Comparison of ENCODE assay signal across 9 cellular contexts in the genomic region with DNA sequence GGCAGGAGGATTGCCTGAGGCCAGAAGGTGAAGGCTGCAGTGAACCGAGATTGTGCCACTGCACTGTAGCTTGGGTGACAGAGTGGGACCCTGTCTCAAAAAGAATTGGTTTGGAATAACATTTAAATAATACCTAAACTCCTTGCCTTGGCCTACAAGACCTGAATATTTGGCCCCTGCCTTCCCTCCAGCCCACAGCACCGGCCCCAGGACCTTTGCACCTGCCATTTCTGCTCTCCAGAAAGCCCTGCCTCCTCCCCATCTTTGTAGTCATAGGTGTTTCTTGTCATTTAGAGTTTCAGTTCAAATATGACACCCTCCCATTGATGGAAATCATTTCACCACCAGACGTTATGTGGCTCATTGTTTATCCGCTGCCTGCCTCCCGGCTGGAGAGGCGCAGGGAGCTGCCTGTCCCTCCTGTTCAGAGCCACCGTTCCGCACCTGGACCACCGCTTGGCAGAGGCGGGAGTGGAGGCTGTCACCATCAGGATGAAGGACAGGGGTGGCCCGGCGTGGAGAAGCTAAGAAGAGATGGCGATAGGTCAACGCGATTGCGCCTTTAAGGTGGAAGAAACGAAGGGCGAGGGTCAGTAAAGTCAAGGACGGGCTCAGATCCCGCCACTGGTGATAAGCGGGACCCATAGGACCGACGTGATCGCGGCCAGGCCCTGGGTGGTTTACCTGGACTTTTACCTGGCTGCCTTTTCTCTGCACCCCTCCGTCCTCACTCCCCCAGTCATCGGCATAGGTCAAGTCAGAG. TPM values are rescaled to one million over a fixed set of nuclear protein-coding genes. Genes with fewer than 3 reads are reported as not detected.
DNase-seq lines count a peak whose midpoint lies in the region; ATAC-seq, FAIRE-seq and TF ChIP-seq lines count a peak whose summit lies in the region.
"Had no signal": no experiment of that assay in that cellular context is flagged by ENCODE, and none has a peak within 500 bp of the region (broad histone marks: within the 10 kb centered on the region; RNA-seq: fewer than 3 reads in every experiment).

No MANE protein-coding gene starts in this region.

- no peak for FAIRE-seq in keratinocyte (lab: Jason Lieb, UNC)
- FAIRE-seq: D721Med had no signal

- H3K9ac ChIP-seq in keratinocyte (ENCODE audit: control insufficient read depth, extremely low read depth, insufficient read depth, low read length) = peak overlapping the region; percentile 71

- no peaks in the 10 kb centered on the region for H3K9me3 Mint-ChIP-seq in activated CD4-positive, alpha-beta T cell treated with anti-CD3 and anti-CD28 coated beads, Interleukin-2, amount 10 ng/mL, durations not matched to agents 7 days and 5 days
- no peaks in the 10 kb centered on the region for H3K9me3 Mint-ChIP-seq in activated naive CD8-positive, alpha-beta T cell (ENCODE audit: low read depth)

- H3K9me3 ChIP-seq in keratinocyte (ENCODE audit: control insufficient read depth, low read depth, low read length) (no peaks in the 10 kb centered on the region), suprapubic skin (no peaks in the 10 kb centered on the region)

- peak overlapping the region; percentile 81 for H3K4me2 ChIP-seq in keratinocyte (ENCODE audit: control insufficient read depth, extremely low read depth, insufficient read depth, low read depth, low read length)

- 58% methylated on average over 27 of the region's 27 CpGs for WGBS in suprapubic skin

- in situ Hi-C loops in ACHN (cut with HindIII; ENCODE audit: low pct_ligation_motif_present, low pct_unique_long_range_greater_than_20kb, low sequenced_read_pairs) = no loop called here

- no peak for TF ChIP-seq POLR2A in suprapubic skin (IDR thresholded peaks at IDR 0.05)

- H3K27me3 ChIP-seq in keratinocyte (ENCODE audit: control insufficient read depth, extremely low read depth, insufficient read depth, low read length) (no peaks in the 10 kb centered on the region), suprapubic skin (no peaks in the 10 kb centered on the region)

- CTCF ChIA-PET in activated CD4-positive, alpha-beta T cell treated with anti-CD3 and anti-CD28 coated beads, Interleukin-2, amount 10 ng/mL, durations not matched to agents 7 days and 5 days (lab: Charles Lee) = interaction anchor here (0.6 to 3.0 kb wide), 7 partner anchors 9 to 1210 kb away, joined by 3 to 13 read pairs (median 4); a partner anchor contains a TSS

- H3K4me3 Mint-ChIP-seq in activated CD4-positive, alpha-beta T cell treated with anti-CD3 and anti-CD28 coated beads, Interleukin-2, amount 10 ng/mL, durations not matched to agents 7 days and 5 days = peak overlapping the region; percentile 57
- H3K4me3 Mint-ChIP-seq in activated naive CD8-positive, alpha-beta T cell = peak overlapping the region; percentile 79

- no peaks in the 10 kb centered on the region for H3K36me3 ChIP-seq in keratinocyte (ENCODE audit: control insufficient read depth in 2 of 2, extremely low read depth in 1 of 2, insufficient read depth in 2 of 2, low read length in 2 of 2)
- no peaks in the 10 kb centered on the region for H3K36me3 ChIP-seq in suprapubic skin

- H3K27ac ChIP-seq in keratinocyte (ENCODE audit: control insufficient read depth, insufficient read depth, low read length) (peak overlapping the region; percentile 73), suprapubic skin (peak overlapping the region; percentile 89)

- H4K20me1 ChIP-seq in keratinocyte (ENCODE audit: control insufficient read depth, extremely low read depth, insufficient read depth, low read length) = peaks cover 25% of the 10 kb centered on the region

- H3K4me3 ChIP-seq in keratinocyte (ENCODE audit: control insufficient read depth in 2 of 3, extremely low read depth in 1 of 3, insufficient read depth in 2 of 3, low read depth in 1 of 3, low read length in 3 of 3) (peak overlapping the region in 2 of 3 experiments; percentile 35 to 51), suprapubic skin (peak overlapping the region; percentile 84)

- peaks cover 42% of the 10 kb centered on the region for H3K79me2 ChIP-seq in keratinocyte (ENCODE audit: control insufficient read depth, insufficient read depth, low read length)

- TF ChIP-seq CTCF in keratinocyte (optimal IDR thresholded peaks at IDR 0.05 in 1 of 3, IDR thresholded peaks at IDR 0.05 in 1 of 3, conservative IDR thresholded peaks at IDR 0.05 in 1 of 3; ENCODE audit: extremely low read depth in 1 of 3, insufficient read depth in 2 of 3, low read length in 3 of 3) (no peak), suprapubic skin (IDR thresholded peaks at IDR 0.05) (no peak)

- no peak for DNase-seq in activated CD4-positive, alpha-beta T cell treated with anti-CD3 and anti-CD28 coated beads, Interleukin-2, amount 10 ng/mL, durations not matched to agents 7 days and 5 days
- no peak for DNase-seq in activated CD4-positive, alpha-beta T cell treated with anti-CD3 and anti-CD28 coated beads for 1 hour
- DNase-seq in keratinocyte (ENCODE audit: low read depth, low spot score) (no peak), suprapubic skin (ENCODE audit: low spot score in 2 of 2) (no peak), ACHN (no peak)
- no peak for DNase-seq in stimulated activated CD4-positive, alpha-beta T cell treated with anti-CD3 and anti-CD28 coated beads, Interleukin-2, amount 100 ng/mL, for 48 hours

- H3K4me1 Mint-ChIP-seq in activated CD4-positive, alpha-beta T cell treated with anti-CD3 and anti-CD28 coated beads, Interleukin-2, amount 10 ng/mL, durations not matched to agents 7 days and 5 days = peaks cover 67% of the 10 kb centered on the region
- H3K4me1 Mint-ChIP-seq in activated naive CD8-positive, alpha-beta T cell (ENCODE audit: low read depth) = peaks cover 61% of the 10 kb centered on the region

- POLR2A ChIA-PET in activated CD4-positive, alpha-beta T cell treated with anti-CD3 and anti-CD28 coated beads, Interleukin-2, amount 10 ng/mL, durations not matched to agents 7 days and 5 days (lab: Charles Lee) = interaction anchor here (0.5 kb wide), 1 partner anchor 9 kb away, joined by 5 read pairs; no protein-coding TSS in a partner anchor

- H3K27me3 Mint-ChIP-seq in activated CD4-positive, alpha-beta T cell treated with anti-CD3 and anti-CD28 coated beads, Interleukin-2, amount 10 ng/mL, durations not matched to agents 7 days and 5 days = no peaks in the 10 kb centered on the region
- H3K27me3 Mint-ChIP-seq in activated naive CD8-positive, alpha-beta T cell = no peaks in the 10 kb centered on the region

- H3K27ac Mint-ChIP-seq in activated CD4-positive, alpha-beta T cell treated with anti-CD3 and anti-CD28 coated beads, Interleukin-2, amount 10 ng/mL, durations not matched to agents 7 days and 5 days = peak overlapping the region; percentile 86
- H3K27ac Mint-ChIP-seq in activated naive CD8-positive, alpha-beta T cell = peak overlapping the region; percentile 55

- ATAC-seq in HG03439 (IDR thresholded peaks at IDR 0.05; ENCODE audit: unreplicated experiment) = no peak

- H3K36me3 Mint-ChIP-seq in activated CD4-positive, alpha-beta T cell treated with anti-CD3 and anti-CD28 coated beads, Interleukin-2, amount 10 ng/mL, durations not matched to agents 7 days and 5 days (ENCODE audit: low read depth) = no peaks in the 10 kb centered on the region
- no peaks in the 10 kb centered on the region for H3K36me3 Mint-ChIP-seq in activated naive CD8-positive, alpha-beta T cell

- H3K4me1 ChIP-seq in keratinocyte (ENCODE audit: control insufficient read depth, extremely low read depth, insufficient read depth, low read length) (peaks cover 68% of the 10 kb centered on the region), suprapubic skin (peaks cover 69% of the 10 kb centered on the region)

- TF ChIP-seq EP300 in suprapubic skin (IDR thresholded peaks at IDR 0.05) = no peak

- peaks cover 7% of the 10 kb centered on the region for H3K9me1 ChIP-seq in keratinocyte (ENCODE audit: control insufficient read depth, extremely low read depth, insufficient read depth, low read length)

- dilution Hi-C loops in keratinocyte (cut with MboI; ENCODE audit: extremely low pct_ligation_motif_present, low sequenced_read_pairs) = no loop called here

- peak overlapping the region; percentile 91 for H2AFZ ChIP-seq in keratinocyte (ENCODE audit: control insufficient read depth, low read length)

RNA-seq across cellular contexts. Expression of a gene that starts 0.6 kb away (rescaled TPM):
- 10 to 100 TPM; 58.9 to 62.2 TPM for total RNA-seq in activated CD4-positive, alpha-beta T cell treated with anti-CD3 and anti-CD28 coated beads, Interleukin-2, amount 10 ng/mL, durations not matched to agents 7 days and 5 days
- 38.9 to 81.7 TPM (median 79.6 TPM) in 3 replicates for polyA plus RNA-seq in keratinocyte
- 7.5 TPM for polyA plus RNA-seq in keratinocyte (2011; ENCODE audit: low read depth)
- polyA plus RNA-seq in keratinocyte (2011; cell fraction: cytosol; rRNA removed) = 27.8 and 38.7 TPM in 2 replicates
- polyA plus RNA-seq in keratinocyte (2011; cell fraction: nucleus; rRNA removed) = 94.9 and 97.4 TPM in 2 replicates
- 8.6 and 50.9 TPM in 2 replicates for polyA plus RNA-seq in keratinocyte (2012; ENCODE audit: low replicate concordance)
- polyA minus RNA-seq in keratinocyte = 27.2 to 59.8 TPM (median 50.8 TPM) in 3 replicates
- polyA minus RNA-seq in keratinocyte (2011; cell fraction: cytosol; rRNA and poly(A)+ RNA removed) = 21.5 TPM
- polyA minus RNA-seq in keratinocyte (2011; cell fraction: nucleus; rRNA and poly(A)+ RNA removed) = 43.8 and 65.2 TPM in 2 replicates
- total RNA-seq in suprapubic skin = 10 to 100 TPM; 25.9 to 71.9 (median 52.5) TPM
